8 cellular contexts compared by ENCODE assay signal in genomic region chr19:11535792-11536595, GRCh38. TPM values are rescaled to one million over a fixed set of nuclear protein-coding genes. Genes with fewer than 3 reads are reported as not detected.
DNase-seq lines count a peak whose midpoint lies in the region; ATAC-seq and TF ChIP-seq lines count a peak whose summit lies in the region.

No MANE protein-coding gene starts in this region.

- POLR2A ChIA-PET in activated CD4-positive, alpha-beta T cell treated with anti-CD3 and anti-CD28 coated beads, Interleukin-2, amount 10 ng/mL, durations not matched to agents 7 days and 5 days (lab: Charles Lee), result interaction anchor here (0.7 kb wide), 1 partner anchor 30 kb away, joined by 6 read pairs; the partner anchor contains the start of gene ZNF653

- H3K4me3 ChIP-seq in coronary artery, result peak overlapping the region; percentile 67
- H3K4me3 ChIP-seq in left lung, result peak overlapping the region; percentile 19 to 27

- peak; percentile 67 for DNase-seq in GM04504 (ENCODE audit: low read depth)
- peak; percentile 63 for DNase-seq in NCI-H510A treated with DMSO at 0.1 percent for 48 hours (lab: John Stamatoyannopoulos, UW)
- peak; percentile 79 for DNase-seq in activated CD4-positive, alpha-beta T cell treated with anti-CD3 and anti-CD28 coated beads, Interleukin-2, amount 10 ng/mL, durations not matched to agents 7 days and 5 days
- DNase-seq in coronary artery (ENCODE audit: low spot score), result peak; percentile 94
- peak; percentile 88 to 95 for DNase-seq in left lung
- DNase-seq in stimulated activated CD4-positive, alpha-beta T cell treated with anti-CD3 and anti-CD28 coated beads, Interleukin-1b, Interleukin-23, amount 100 ng/mL, for 48 hours, result peak; percentile 87

- peak overlapping the region; percentile 74 for H3K27ac Mint-ChIP-seq in activated CD4-positive, alpha-beta T cell treated with anti-CD3 and anti-CD28 coated beads, Interleukin-2, amount 10 ng/mL, durations not matched to agents 7 days and 5 days

- no peaks in the 10 kb centered on the region for H3K36me3 ChIP-seq in left lung

- H3K4me1 Mint-ChIP-seq in activated CD4-positive, alpha-beta T cell treated with anti-CD3 and anti-CD28 coated beads, Interleukin-2, amount 10 ng/mL, durations not matched to agents 7 days and 5 days, result peaks cover 11% of the 10 kb centered on the region

- no peaks in the 10 kb centered on the region for H3K9me3 Mint-ChIP-seq in activated CD4-positive, alpha-beta T cell treated with anti-CD3 and anti-CD28 coated beads, Interleukin-2, amount 10 ng/mL, durations not matched to agents 7 days and 5 days

- H3K36me3 Mint-ChIP-seq in activated CD4-positive, alpha-beta T cell treated with anti-CD3 and anti-CD28 coated beads, Interleukin-2, amount 10 ng/mL, durations not matched to agents 7 days and 5 days (ENCODE audit: low read depth), result no peaks in the 10 kb centered on the region

- peak; percentile 53 for ATAC-seq in HG02981 (IDR thresholded peaks at IDR 0.05; ENCODE audit: unreplicated experiment)
- ATAC-seq in left lung, result peak; percentile 90
- no peak for ATAC-seq in GM18868 (IDR thresholded peaks at IDR 0.05; ENCODE audit: unreplicated experiment)

- peak; percentile 81 for TF ChIP-seq CTCF in coronary artery (IDR thresholded peaks at IDR 0.05)
- peak; percentile 88 to 94 for TF ChIP-seq CTCF in left lung (IDR thresholded peaks at IDR 0.05)

- intact Hi-C loops in left lung (cut with DNase I), result no loop called here

- peaks cover 17% of the 10 kb centered on the region for H3K27me3 Mint-ChIP-seq in activated CD4-positive, alpha-beta T cell treated with anti-CD3 and anti-CD28 coated beads, Interleukin-2, amount 10 ng/mL, durations not matched to agents 7 days and 5 days

- peak overlapping the region; percentile 94 to 97 for H3K27ac ChIP-seq in coronary artery
- H3K27ac ChIP-seq in left lung, result peak overlapping the region; percentile 62 to 72

- peaks cover 0 to 14% of the 10 kb centered on the region in 2 donors for H3K4me1 ChIP-seq in left lung

- peak overlapping the region; percentile 35 for H3K4me3 Mint-ChIP-seq in activated CD4-positive, alpha-beta T cell treated with anti-CD3 and anti-CD28 coated beads, Interleukin-2, amount 10 ng/mL, durations not matched to agents 7 days and 5 days

- peaks cover 8 to 29% of the 10 kb centered on the region in 2 donors for H3K27me3 ChIP-seq in left lung

- no peaks in the 10 kb centered on the region for H3K9me3 ChIP-seq in left lung

- CTCF ChIA-PET in activated CD4-positive, alpha-beta T cell treated with anti-CD3 and anti-CD28 coated beads, Interleukin-2, amount 10 ng/mL, durations not matched to agents 7 days and 5 days (lab: Charles Lee), result interaction anchor here (0.6 to 1.9 kb wide), 17 partner anchors 8 to 306 kb away, joined by 3 to 9 read pairs (median 4); partner anchors contain the start of gene ELOF1

RNA-seq across cellular contexts. Expression of gene CNN1, which starts 2.7 kb away (rescaled TPM):
- not detected for total RNA-seq in activated CD4-positive, alpha-beta T cell treated with anti-CD3 and anti-CD28 coated beads, Interleukin-2, amount 10 ng/mL, durations not matched to agents 7 days and 5 days
- 10 to 100 TPM; 33.1 to 37.0 TPM for total RNA-seq in left lung

RNA-seq across cellular contexts. Expression of gene ECSIT, which starts 7.1 kb away (rescaled TPM):
- total RNA-seq in activated CD4-positive, alpha-beta T cell treated with anti-CD3 and anti-CD28 coated beads, Interleukin-2, amount 10 ng/mL, durations not matched to agents 7 days and 5 days, result 10 to 100 TPM; 21.6 to 28.8 TPM
- 10 to 100 TPM; 37.4 to 44.6 TPM for total RNA-seq in left lung

RNA-seq across cellular contexts. Expression of gene ELOF1, which starts 23.0 kb away (rescaled TPM):
- total RNA-seq in activated CD4-positive, alpha-beta T cell treated with anti-CD3 and anti-CD28 coated beads, Interleukin-2, amount 10 ng/mL, durations not matched to agents 7 days and 5 days, result 10 to 100 TPM; 52.2 to 53.9 TPM
- total RNA-seq in left lung, result 10 to 100 TPM; 50.4 to 53.4 TPM

RNA-seq across cellular contexts. Expression of gene ZNF653, which starts 30.4 kb away (rescaled TPM):
- 10 to 100 TPM; 21.4 to 24.4 TPM for total RNA-seq in activated CD4-positive, alpha-beta T cell treated with anti-CD3 and anti-CD28 coated beads, Interleukin-2, amount 10 ng/mL, durations not matched to agents 7 days and 5 days
- total RNA-seq in left lung, result 1 to 10 TPM; 7.7 to 8.4 TPM

RNA-seq across cellular contexts. Expression of gene ACP5, which starts 41.5 kb away (rescaled TPM):
- 10 to 100 TPM; 27.5 to 33.9 TPM for total RNA-seq in activated CD4-positive, alpha-beta T cell treated with anti-CD3 and anti-CD28 coated beads, Interleukin-2, amount 10 ng/mL, durations not matched to agents 7 days and 5 days
- total RNA-seq in left lung, result 100 to 1,000 TPM; 242 to 299 TPM

Comparison
In these comparisons a context has a peak if more than half of its experiments do, and no peak if none do; other contexts are left out.
1. RNA of gene CNN1, which starts 2.7 kb away (total RNA-seq): 33.1 to 37.0 TPM in left lung; not detected in activated CD4-positive, alpha-beta T cell treated with anti-CD3 and anti-CD28 coated beads, Interleukin-2, amount 10 ng/mL, durations not matched to agents 7 days and 5 days; every median in the first group is over 10 times any median in the second.
2. Peak in every context shown above with its lines, with median percentiles within 50 percentile points of each other: DNase-seq.